Comparison of ENCODE assay signal across 27 cellular contexts in the genomic region with DNA sequence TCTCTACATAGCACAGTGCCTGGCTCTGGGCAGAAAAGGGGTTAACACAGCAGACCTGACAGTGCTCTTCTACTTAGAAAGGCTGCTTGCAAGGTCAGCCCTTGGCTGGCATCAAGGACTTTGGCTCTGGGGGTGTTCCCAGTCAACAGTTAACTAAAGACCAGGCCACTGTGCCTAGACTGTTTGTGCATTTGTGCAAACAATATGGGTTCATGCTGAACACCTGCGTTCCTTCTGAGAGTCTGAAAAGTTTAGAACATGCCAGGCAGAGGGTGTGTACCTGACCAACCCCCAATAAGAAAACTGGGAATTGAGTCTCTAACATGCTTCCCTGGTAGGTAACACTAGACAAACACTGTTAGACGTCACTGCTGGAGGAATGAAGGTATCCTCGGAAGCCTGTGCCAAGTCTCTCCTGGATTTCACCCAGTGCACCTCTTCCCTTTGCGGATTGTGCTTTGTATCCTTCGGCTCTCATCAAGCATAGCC.
DNase-seq lines count a peak whose midpoint lies in the region; ATAC-seq and TF ChIP-seq lines count a peak whose summit lies in the region.
"Had no signal": no experiment of that assay in that cellular context is flagged by ENCODE, and none has a peak within 500 bp of the region (broad histone marks: within the 10 kb centered on the region; RNA-seq: fewer than 3 reads in every experiment).

No MANE protein-coding gene starts in this region.

- TF ChIP-seq CTCF in C4-2B (conservative IDR thresholded peaks at IDR 0.05) (no peak), nephron (IDR thresholded peaks at IDR 0.05; ENCODE audit: unreplicated experiment in 3 of 3) (no peak)

- H3K27ac Mint-ChIP-seq in nephron (peak overlapping the region; percentile 8 to 67 (median 51)), immature natural killer cell (no peak overlapping the region)
- H3K27ac Mint-ChIP-seq: activated CD8-positive, alpha-beta T cell treated with anti-CD3 and anti-CD28 coated beads, Interleukin-2, amount 10 ng/mL, durations not matched to agents 7 days and 5 days; activated naive CD4-positive, alpha-beta T cell treated with anti-CD3 and anti-CD28 coated beads, Interleukin-2, amount 50 U/mL, for 24 hours; activated T-helper 2 cell treated with anti-CD3 and anti-CD28 coated beads, Interferon-gamma antibody, Interleukin-2, Interleukin-4, amounts not matched to agents 10 μg/mL and 5 μg/mL and 100 μg/mL, durations not matched to agents 14 hours and 24 hours and 36 hours; effector memory CD8-positive, alpha-beta T cell; natural killer cell treated with Interleukin-12 subunit alpha and Interleukin-12 subunit beta and Interleukin-15 and Interleukin-18, amount 100 ng/mL, for 72 hours had no signal

- H3K27ac ChIP-seq in C4-2B: peak overlapping the region; percentile 84
- H3K27ac ChIP-seq: BLaER1 treated with 17β-estradiol and CSF1 and Interleukin-3, amounts not matched to agents 10 nM and 100 nM; colonic mucosa; gastrocnemius medialis had no signal

- H3K9me3 Mint-ChIP-seq in nephron (no peaks in the 10 kb centered on the region), immature natural killer cell (peaks cover 0 to 9% (median 5%) of the 10 kb centered on the region in 6 donors)
- H3K9me3 Mint-ChIP-seq: activated naive CD4-positive, alpha-beta T cell treated with anti-CD3 and anti-CD28 coated beads, Interleukin-2, amount 50 U/mL, for 24 hours; activated T-helper 2 cell treated with anti-CD3 and anti-CD28 coated beads, Interferon-gamma antibody, Interleukin-2, Interleukin-4, amounts not matched to agents 10 μg/mL and 5 μg/mL and 100 μg/mL, durations not matched to agents 14 hours and 24 hours and 36 hours; natural killer cell treated with Interleukin-12 subunit alpha and Interleukin-12 subunit beta and Interleukin-15 and Interleukin-18, amount 100 ng/mL, for 72 hours had no signal

- no peaks in the 10 kb centered on the region for H3K27me3 Mint-ChIP-seq in nephron (ENCODE audit: low read depth)
- H3K27me3 Mint-ChIP-seq in immature natural killer cell (ENCODE audit: low read depth in 3 of 3): peaks cover 0 to 2% (median 2%) of the 10 kb centered on the region in 3 donors
- H3K27me3 Mint-ChIP-seq: activated naive CD4-positive, alpha-beta T cell treated with anti-CD3 and anti-CD28 coated beads, Interleukin-2, amount 50 U/mL, for 24 hours; effector memory CD8-positive, alpha-beta T cell; natural killer cell treated with Interleukin-12 subunit alpha and Interleukin-12 subunit beta and Interleukin-15 and Interleukin-18, amount 100 ng/mL, for 72 hours had no signal

- no peak for ATAC-seq in HG02970 (IDR thresholded peaks at IDR 0.05; ENCODE audit: low FRiP score, unreplicated experiment)
- ATAC-seq in GM18858 (IDR thresholded peaks at IDR 0.05; ENCODE audit: unreplicated experiment): no peak
- ATAC-seq: activated CD8-positive, alpha-beta T cell treated with anti-CD3 and anti-CD28 coated beads, Interleukin-2, amount 10 ng/mL, durations not matched to agents 7 days and 5 days; effector memory CD8-positive, alpha-beta T cell; gastrocnemius medialis; natural killer cell treated with Interleukin-12 subunit alpha and Interleukin-12 subunit beta and Interleukin-15 and Interleukin-18, amount 100 ng/mL, for 72 hours; right cardiac atrium; SK-N-SH treated with all-trans-retinoic acid at 6 μM for 48 hours had no signal

- peaks cover 6% of the 10 kb centered on the region for H3K4me1 Mint-ChIP-seq in nephron
- H3K4me1 Mint-ChIP-seq in immature natural killer cell: no peaks in the 10 kb centered on the region
- H3K4me1 Mint-ChIP-seq: activated naive CD4-positive, alpha-beta T cell treated with anti-CD3 and anti-CD28 coated beads, Interleukin-2, amount 50 U/mL, for 24 hours had no signal

- DNase-seq in NCI-H2029 (lab: John Stamatoyannopoulos, UW) (peak; percentile 51), cerebellar cortex (ENCODE audit: low spot score) (peak; percentile 12), EL (no peak), immature natural killer cell (no peak)
- DNase-seq: activated CD8-positive, alpha-beta T cell treated with anti-CD3 and anti-CD28 coated beads, Interleukin-2, amount 10 ng/mL, durations not matched to agents 7 days and 5 days; colonic mucosa; COR-L47; DND-41; effector memory CD8-positive, alpha-beta T cell; gastrocnemius medialis; hypothalamus; Kasumi-1; NCI-H187 treated with DMSO at 0.1 percent for 48 hours; NCI-H345; right cardiac atrium; RPMI8226; stimulated activated CD4-positive, alpha-beta T cell treated with anti-CD3 and anti-CD28 coated beads, Interleukin-2, amount 100 ng/mL, for 48 hours; T-helper 2 cell had no signal

- peaks cover 7% of the 10 kb centered on the region for H3K36me3 Mint-ChIP-seq in nephron (ENCODE audit: low read depth)
- no peaks in the 10 kb centered on the region for H3K36me3 Mint-ChIP-seq in immature natural killer cell
- H3K36me3 Mint-ChIP-seq: activated naive CD4-positive, alpha-beta T cell treated with anti-CD3 and anti-CD28 coated beads, Interleukin-2, amount 50 U/mL, for 24 hours; natural killer cell treated with Interleukin-12 subunit alpha and Interleukin-12 subunit beta and Interleukin-15 and Interleukin-18, amount 100 ng/mL, for 72 hours had no signal

- no peak overlapping the region for H3K4me3 Mint-ChIP-seq in nephron
- H3K4me3 Mint-ChIP-seq in immature natural killer cell: no peak overlapping the region
- H3K4me3 Mint-ChIP-seq: activated CD8-positive, alpha-beta T cell treated with anti-CD3 and anti-CD28 coated beads, Interleukin-2, amount 10 ng/mL, durations not matched to agents 7 days and 5 days; activated naive CD4-positive, alpha-beta T cell treated with anti-CD3 and anti-CD28 coated beads, Interleukin-2, amount 50 U/mL, for 24 hours; effector memory CD8-positive, alpha-beta T cell; natural killer cell treated with Interleukin-12 subunit alpha and Interleukin-12 subunit beta and Interleukin-15 and Interleukin-18, amount 100 ng/mL, for 72 hours had no signal

Comparison
In these comparisons a context has a peak if more than half of its experiments do, and no peak if none do; other contexts are left out.
1. DNase-seq: peak in NCI-H2029 (single experiment) and cerebellar cortex (single experiment); none in EL (single experiment) and immature natural killer cell (0 of 3).
2. H3K27ac Mint-ChIP-seq: peak in nephron (3 of 3); none in immature natural killer cell (0 of 6).